In genomic region chr10:132004052-132004451, GRCh38 we compare ENCODE assay signal across 1 cellular context.
A peak's percentile ranks its signal among the peaks of the same experiment; 100 is the strongest.
TF ChIP-seq lines count a peak whose summit lies in the region.

No MANE protein-coding gene starts in this region.

TF ChIP-seq in HepG2, 621 proteins besides CTCF, POLR2A, EP300 and RAD21:
- TF ChIP-seq SAP130 (CRISPR knock-in tag; IDR thresholded peaks at IDR 0.05; ENCODE audit: low read depth) = peak; percentile 13; the same call in 1 of the 2 replicates
- TF ChIP-seq ZNF281 (CRISPR knock-in tag; IDR thresholded peaks at IDR 0.05; ENCODE audit: borderline replicate concordance) = 0 out of 2 replicates have a peak, but pooled peaks have one; percentile 56
- TF ChIP-seq MBNL3 (CRISPR knock-in tag; conservative IDR thresholded peaks at IDR 0.05) = no peak
- no peak for TF ChIP-seq KLF15 (CRISPR knock-in tag; IDR thresholded peaks at IDR 0.05; ENCODE audit: borderline replicate concordance)
- TF ChIP-seq FOXP4 (CRISPR knock-in tag; IDR thresholded peaks at IDR 0.05) = peak; percentile 28; the same call in 1 of the 2 replicates
- TF ChIP-seq, protein P1, sequence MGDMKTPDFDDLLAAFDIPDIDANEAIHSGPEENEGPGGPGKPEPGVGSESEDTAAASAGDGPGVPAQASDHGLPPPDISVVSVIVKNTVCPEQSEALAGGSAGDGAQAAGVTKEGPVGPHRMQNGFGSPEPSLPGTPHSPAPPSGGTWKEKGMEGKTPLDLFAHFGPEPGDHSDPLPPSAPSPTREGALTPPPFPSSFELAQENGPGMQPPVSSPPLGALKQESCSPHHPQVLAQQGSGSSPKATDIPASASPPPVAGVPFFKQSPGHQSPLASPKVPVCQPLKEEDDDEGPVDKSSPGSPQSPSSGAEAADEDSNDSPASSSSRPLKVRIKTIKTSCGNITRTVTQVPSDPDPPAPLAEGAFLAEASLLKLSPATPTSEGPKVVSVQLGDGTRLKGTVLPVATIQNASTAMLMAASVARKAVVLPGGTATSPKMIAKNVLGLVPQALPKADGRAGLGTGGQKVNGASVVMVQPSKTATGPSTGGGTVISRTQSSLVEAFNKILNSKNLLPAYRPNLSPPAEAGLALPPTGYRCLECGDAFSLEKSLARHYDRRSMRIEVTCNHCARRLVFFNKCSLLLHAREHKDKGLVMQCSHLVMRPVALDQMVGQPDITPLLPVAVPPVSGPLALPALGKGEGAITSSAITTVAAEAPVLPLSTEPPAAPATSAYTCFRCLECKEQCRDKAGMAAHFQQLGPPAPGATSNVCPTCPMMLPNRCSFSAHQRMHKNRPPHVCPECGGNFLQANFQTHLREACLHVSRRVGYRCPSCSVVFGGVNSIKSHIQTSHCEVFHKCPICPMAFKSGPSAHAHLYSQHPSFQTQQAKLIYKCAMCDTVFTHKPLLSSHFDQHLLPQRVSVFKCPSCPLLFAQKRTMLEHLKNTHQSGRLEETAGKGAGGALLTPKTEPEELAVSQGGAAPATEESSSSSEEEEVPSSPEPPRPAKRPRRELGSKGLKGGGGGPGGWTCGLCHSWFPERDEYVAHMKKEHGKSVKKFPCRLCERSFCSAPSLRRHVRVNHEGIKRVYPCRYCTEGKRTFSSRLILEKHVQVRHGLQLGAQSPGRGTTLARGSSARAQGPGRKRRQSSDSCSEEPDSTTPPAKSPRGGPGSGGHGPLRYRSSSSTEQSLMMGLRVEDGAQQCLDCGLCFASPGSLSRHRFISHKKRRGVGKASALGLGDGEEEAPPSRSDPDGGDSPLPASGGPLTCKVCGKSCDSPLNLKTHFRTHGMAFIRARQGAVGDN (CRISPR knock-in tag; IDR thresholded peaks at IDR 0.05) = peak; percentile 35; the same call in 1 of the 2 replicates
- TF ChIP-seq GATAD2A (CRISPR knock-in tag; IDR thresholded peaks at IDR 0.05) = 0 out of 2 replicates have a peak, but pooled peaks have one; percentile 15
- 0 out of 2 replicates have a peak, but pooled peaks have one; percentile 27 for TF ChIP-seq TBX2 (CRISPR knock-in tag; IDR thresholded peaks at IDR 0.05; ENCODE audit: borderline replicate concordance)
- TF ChIP-seq ZNF24 (IDR thresholded peaks at IDR 0.05) = no peak
- peak; percentile 39; the same call in 1 of the 2 replicates for TF ChIP-seq BHLHE40 (IDR thresholded peaks at IDR 0.05; ENCODE audit: low read length)
- TF ChIP-seq HNF4A (CRISPR knock-in tag; IDR thresholded peaks at IDR 0.05) = peak; percentile 45
- no peak for TF ChIP-seq CCAR2 (optimal IDR thresholded peaks at IDR 0.05; ENCODE audit: low read depth, low read length)
- TF ChIP-seq KDM5B (CRISPR knock-in tag; IDR thresholded peaks at IDR 0.05; ENCODE audit: borderline replicate concordance) = 0 out of 2 replicates have a peak, but pooled peaks have one; percentile 11
- TF ChIP-seq, protein P2, sequence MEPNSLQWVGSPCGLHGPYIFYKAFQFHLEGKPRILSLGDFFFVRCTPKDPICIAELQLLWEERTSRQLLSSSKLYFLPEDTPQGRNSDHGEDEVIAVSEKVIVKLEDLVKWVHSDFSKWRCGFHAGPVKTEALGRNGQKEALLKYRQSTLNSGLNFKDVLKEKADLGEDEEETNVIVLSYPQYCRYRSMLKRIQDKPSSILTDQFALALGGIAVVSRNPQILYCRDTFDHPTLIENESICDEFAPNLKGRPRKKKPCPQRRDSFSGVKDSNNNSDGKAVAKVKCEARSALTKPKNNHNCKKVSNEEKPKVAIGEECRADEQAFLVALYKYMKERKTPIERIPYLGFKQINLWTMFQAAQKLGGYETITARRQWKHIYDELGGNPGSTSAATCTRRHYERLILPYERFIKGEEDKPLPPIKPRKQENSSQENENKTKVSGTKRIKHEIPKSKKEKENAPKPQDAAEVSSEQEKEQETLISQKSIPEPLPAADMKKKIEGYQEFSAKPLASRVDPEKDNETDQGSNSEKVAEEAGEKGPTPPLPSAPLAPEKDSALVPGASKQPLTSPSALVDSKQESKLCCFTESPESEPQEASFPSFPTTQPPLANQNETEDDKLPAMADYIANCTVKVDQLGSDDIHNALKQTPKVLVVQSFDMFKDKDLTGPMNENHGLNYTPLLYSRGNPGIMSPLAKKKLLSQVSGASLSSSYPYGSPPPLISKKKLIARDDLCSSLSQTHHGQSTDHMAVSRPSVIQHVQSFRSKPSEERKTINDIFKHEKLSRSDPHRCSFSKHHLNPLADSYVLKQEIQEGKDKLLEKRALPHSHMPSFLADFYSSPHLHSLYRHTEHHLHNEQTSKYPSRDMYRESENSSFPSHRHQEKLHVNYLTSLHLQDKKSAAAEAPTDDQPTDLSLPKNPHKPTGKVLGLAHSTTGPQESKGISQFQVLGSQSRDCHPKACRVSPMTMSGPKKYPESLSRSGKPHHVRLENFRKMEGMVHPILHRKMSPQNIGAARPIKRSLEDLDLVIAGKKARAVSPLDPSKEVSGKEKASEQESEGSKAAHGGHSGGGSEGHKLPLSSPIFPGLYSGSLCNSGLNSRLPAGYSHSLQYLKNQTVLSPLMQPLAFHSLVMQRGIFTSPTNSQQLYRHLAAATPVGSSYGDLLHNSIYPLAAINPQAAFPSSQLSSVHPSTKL (CRISPR knock-in tag; IDR thresholded peaks at IDR 0.05) = peak; percentile 30; the same call in 1 of the 2 replicates
- 0 out of 2 replicates have a peak, but pooled peaks have one; percentile 35 for TF ChIP-seq ZNF232 (CRISPR knock-in tag; IDR thresholded peaks at IDR 0.05; ENCODE audit: borderline replicate concordance)
- TF ChIP-seq SP5 (CRISPR knock-in tag; IDR thresholded peaks at IDR 0.05; ENCODE audit: borderline replicate concordance, low read depth) = peak; percentile 45; the same call in 1 of the 2 replicates
- TF ChIP-seq ZNF136 (CRISPR knock-in tag; IDR thresholded peaks at IDR 0.05; ENCODE audit: low read depth) = no peak
- TF ChIP-seq, protein P3, sequence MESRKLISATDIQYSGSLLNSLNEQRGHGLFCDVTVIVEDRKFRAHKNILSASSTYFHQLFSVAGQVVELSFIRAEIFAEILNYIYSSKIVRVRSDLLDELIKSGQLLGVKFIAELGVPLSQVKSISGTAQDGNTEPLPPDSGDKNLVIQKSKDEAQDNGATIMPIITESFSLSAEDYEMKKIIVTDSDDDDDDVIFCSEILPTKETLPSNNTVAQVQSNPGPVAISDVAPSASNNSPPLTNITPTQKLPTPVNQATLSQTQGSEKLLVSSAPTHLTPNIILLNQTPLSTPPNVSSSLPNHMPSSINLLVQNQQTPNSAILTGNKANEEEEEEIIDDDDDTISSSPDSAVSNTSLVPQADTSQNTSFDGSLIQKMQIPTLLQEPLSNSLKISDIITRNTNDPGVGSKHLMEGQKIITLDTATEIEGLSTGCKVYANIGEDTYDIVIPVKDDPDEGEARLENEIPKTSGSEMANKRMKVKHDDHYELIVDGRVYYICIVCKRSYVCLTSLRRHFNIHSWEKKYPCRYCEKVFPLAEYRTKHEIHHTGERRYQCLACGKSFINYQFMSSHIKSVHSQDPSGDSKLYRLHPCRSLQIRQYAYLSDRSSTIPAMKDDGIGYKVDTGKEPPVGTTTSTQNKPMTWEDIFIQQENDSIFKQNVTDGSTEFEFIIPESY (CRISPR knock-in tag; IDR thresholded peaks at IDR 0.05) = 0 out of 2 replicates have a peak, but pooled peaks have one; percentile 22
- 0 out of 2 replicates have a peak, but pooled peaks have one; percentile 14 for TF ChIP-seq ZFX (CRISPR knock-in tag; IDR thresholded peaks at IDR 0.05; ENCODE audit: low read depth)
- peak; percentile 62 for TF ChIP-seq TCF7 (IDR thresholded peaks at IDR 0.05; ENCODE audit: low read depth)
